ENCODE assay signal across 9 cellular contexts in the genomic region with DNA sequence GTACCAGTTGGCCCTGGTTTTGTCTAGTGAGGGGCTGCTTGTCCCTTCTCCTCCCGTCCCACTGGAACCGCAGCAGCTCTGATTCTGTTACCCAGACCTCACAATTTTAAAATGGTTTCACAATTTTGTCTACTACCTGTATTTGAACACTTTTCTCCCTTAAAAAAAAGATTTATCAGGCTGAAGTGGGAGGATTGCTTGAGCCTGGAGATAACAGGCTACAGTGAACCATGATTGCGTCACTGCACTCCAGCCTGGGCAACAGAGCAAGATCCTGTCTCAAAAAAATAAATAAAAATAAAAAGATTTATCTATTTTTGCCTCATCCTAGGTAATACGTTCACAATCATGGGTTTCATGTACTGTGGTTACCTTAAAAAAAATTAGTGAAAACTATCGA. TPM values are rescaled to one million over a fixed set of nuclear protein-coding genes. Genes with fewer than 3 reads are reported as not detected.
A peak's percentile ranks its signal among the peaks of the same experiment; 100 is the strongest.
DNase-seq lines count a peak whose midpoint lies in the region; ATAC-seq and TF ChIP-seq lines count a peak whose summit lies in the region.
"Had no signal": no experiment of that assay in that cellular context is flagged by ENCODE, and none has a peak within 500 bp of the region (broad histone marks: within the 10 kb centered on the region; RNA-seq: fewer than 3 reads in every experiment).

No MANE protein-coding gene starts in this region.

- TF ChIP-seq POLR2A in right lobe of liver (IDR thresholded peaks at IDR 0.05) (no peak), tibial nerve (IDR thresholded peaks at IDR 0.05) (no peak)

- intact Hi-C loops in activated naive CD4-positive, alpha-beta T cell treated with anti-CD3 and anti-CD28 coated beads for 36 hours (cut with micrococcal nuclease): loop anchor here (10.0 kb wide), 1 partner anchor 457 kb away; a partner anchor contains a TSS
- intact Hi-C loops in ascending aorta (cut with DNase I) (loop anchor here (2.0 kb wide), 1 partner anchor 119 kb away; a partner anchor contains a TSS), right lobe of liver (cut with DNase I) (loop anchor here in 1 of 2 donors (10.0 kb wide), 1 partner anchor 73 kb away; a partner anchor contains a TSS)

- TF ChIP-seq EP300 in tibial nerve (IDR thresholded peaks at IDR 0.05): no peak

- peak overlapping the region; percentile 94 for H3K4me3 Mint-ChIP-seq in activated naive CD4-positive, alpha-beta T cell treated with anti-CD3 and anti-CD28 coated beads for 36 hours

- no peaks in the 10 kb centered on the region for H3K9me3 Mint-ChIP-seq in activated naive CD4-positive, alpha-beta T cell treated with anti-CD3 and anti-CD28 coated beads for 36 hours

- H3K27me3 ChIP-seq in ascending aorta (no peaks in the 10 kb centered on the region), right lobe of liver (no peaks in the 10 kb centered on the region), tibial nerve (no peaks in the 10 kb centered on the region)

- peak overlapping the region; percentile 95 for H3K27ac Mint-ChIP-seq in activated naive CD4-positive, alpha-beta T cell treated with anti-CD3 and anti-CD28 coated beads for 36 hours

- peak overlapping the region; percentile 71 to 95 for H3K4me3 ChIP-seq in ascending aorta
- peak overlapping the region; percentile 69 to 83 (median 80) for H3K4me3 ChIP-seq in right lobe of liver
- H3K4me3 ChIP-seq in tibial nerve: peak overlapping the region in 3 of 4 donors; percentile 46 to 96 (median 91)

- H3K9me3 ChIP-seq in ascending aorta: no peaks in the 10 kb centered on the region
- H3K9me3 ChIP-seq in right lobe of liver: no peaks in the 10 kb centered on the region
- H3K9me3 ChIP-seq in tibial nerve: no peaks in the 10 kb centered on the region

- peaks cover 7 to 9% of the 10 kb centered on the region in 2 donors for H3K36me3 ChIP-seq in ascending aorta
- no peaks in the 10 kb centered on the region for H3K36me3 ChIP-seq in right lobe of liver
- H3K36me3 ChIP-seq in tibial nerve: peaks cover 0 to 39% (median 0%) of the 10 kb centered on the region in 3 donors

- DNase-seq in activated naive CD4-positive, alpha-beta T cell treated with anti-CD3 and anti-CD28 coated beads for 36 hours: no peak
- DNase-seq in activated naive CD4-positive, alpha-beta T cell treated with anti-CD3 and anti-CD28 coated beads, Interleukin-2, amount 50 U/mL, for 16 hours: no peak
- DNase-seq in ascending aorta (ENCODE audit: low spot score in 2 of 2) (no peak), right lobe of liver (no peak), tibial nerve (ENCODE audit: low spot score in 2 of 2) (no peak), kidney glomerular epithelial cell (lab: John Stamatoyannopoulos, UW) (no peak)
- no peak for DNase-seq in stimulated activated CD4-positive, alpha-beta T cell treated with anti-CD3 and anti-CD28 coated beads, Interleukin-4, amount 100 ng/mL, for 1 hour

- CTCF ChIA-PET in activated naive CD4-positive, alpha-beta T cell treated with anti-CD3 and anti-CD28 coated beads for 36 hours (lab: Charles Lee): interaction anchor here (1.5 to 1.6 kb wide), 2 partner anchors 15 to 71 kb away, joined by 3 to 4 read pairs; a partner anchor contains a TSS

- WGBS in right lobe of liver (ENCODE audit: insufficient coverage, low coverage, low lambda C conversion rate, missing lambda C conversion rate): 34% methylated on average over 5 of the region's 5 CpGs
- 60 to 63% methylated on average over 5 of the region's 5 CpGs for WGBS in tibial nerve, 2 donors

- H3K36me3 Mint-ChIP-seq in activated naive CD4-positive, alpha-beta T cell treated with anti-CD3 and anti-CD28 coated beads for 36 hours (ENCODE audit: low read depth): peaks cover 9% of the 10 kb centered on the region

- H3K27ac ChIP-seq in ascending aorta: peak overlapping the region; percentile 87 to 88
- H3K27ac ChIP-seq in right lobe of liver: peak overlapping the region; percentile 78 to 86 (median 84)
- H3K27ac ChIP-seq in tibial nerve: peak overlapping the region; percentile 72 to 93 (median 84)

- ATAC-seq in right lobe of liver (no peak), GM18873 (IDR thresholded peaks at IDR 0.05; ENCODE audit: low FRiP score, unreplicated experiment) (no peak)

- H3K4me1 ChIP-seq in ascending aorta (peaks cover 22 to 36% of the 10 kb centered on the region in 2 donors), right lobe of liver (peaks cover 0 to 26% (median 10%) of the 10 kb centered on the region in 4 donors), tibial nerve (peaks cover 0 to 46% (median 23%) of the 10 kb centered on the region in 4 donors)

- H3K27me3 Mint-ChIP-seq in activated naive CD4-positive, alpha-beta T cell treated with anti-CD3 and anti-CD28 coated beads for 36 hours (ENCODE audit: low read depth): no peaks in the 10 kb centered on the region

- H3K4me1 Mint-ChIP-seq in activated naive CD4-positive, alpha-beta T cell treated with anti-CD3 and anti-CD28 coated beads for 36 hours (ENCODE audit: low read depth): peaks cover 21% of the 10 kb centered on the region

- TF ChIP-seq CTCF in ascending aorta (IDR thresholded peaks at IDR 0.05): no peak
- no peak for TF ChIP-seq CTCF in right lobe of liver (IDR thresholded peaks at IDR 0.05)
- no peak for TF ChIP-seq CTCF in tibial nerve (IDR thresholded peaks at IDR 0.05)

RNA-seq across cellular contexts. Expression of a gene that starts 1.4 kb away (rescaled TPM):
- total RNA-seq in activated naive CD4-positive, alpha-beta T cell treated with anti-CD3 and anti-CD28 coated beads for 36 hours: 10 to 100 TPM; 11.4 TPM
- total RNA-seq in ascending aorta (45.7 TPM), right lobe of liver (10 to 100 TPM; 12.8 to 21.5 (median 15.5) TPM), tibial nerve (10 to 100 TPM; 16.4 to 33.3 (median 27.2) TPM)

RNA-seq across cellular contexts. Expression of a gene that starts 15.1 kb away (rescaled TPM):
- 1 to 10 TPM; 4.5 to 4.8 TPM for total RNA-seq in activated naive CD4-positive, alpha-beta T cell treated with anti-CD3 and anti-CD28 coated beads for 36 hours
- total RNA-seq in ascending aorta: 1.6 TPM
- 1 to 10 TPM; 2.5 to 5.2 (median 3.9) TPM for total RNA-seq in right lobe of liver
- total RNA-seq in tibial nerve: 1 to 10 TPM; 3.6 to 9.0 (median 5.5) TPM

RNA-seq across cellular contexts. Expression of a gene that starts 23.2 kb away (rescaled TPM):
- under 1 TPM in 1 of 2 experiments, not detected in 1; 0.20 TPM for total RNA-seq in activated naive CD4-positive, alpha-beta T cell treated with anti-CD3 and anti-CD28 coated beads for 36 hours
- total RNA-seq in ascending aorta (not detected), right lobe of liver (10 to 100 TPM; 18.2 to 36.1 (median 25.3) TPM), tibial nerve (not detected)

RNA-seq across cellular contexts. Expression of a gene that starts 24.4 kb away (rescaled TPM):
- 10 to 100 TPM; 96.9 to 97.4 TPM for total RNA-seq in activated naive CD4-positive, alpha-beta T cell treated with anti-CD3 and anti-CD28 coated beads for 36 hours
- total RNA-seq in ascending aorta (103 TPM), right lobe of liver (10 to 100 TPM; 31.1 to 50.1 (median 42.0) TPM), tibial nerve (10 to 100 TPM; 31.0 to 89.0 (median 57.4) TPM)

RNA-seq across cellular contexts. Expression of a gene that starts 27.3 kb away (rescaled TPM):
- not detected for total RNA-seq in activated naive CD4-positive, alpha-beta T cell treated with anti-CD3 and anti-CD28 coated beads for 36 hours
- total RNA-seq in ascending aorta: not detected
- total RNA-seq in right lobe of liver: not detected
- not detected for total RNA-seq in tibial nerve
- total RNA-seq: HT1080 had no signal

Comparison
In these comparisons a context has a peak if more than half of its experiments do, and no peak if none do; other contexts are left out.
1. RNA of a gene that starts 23.2 kb away (total RNA-seq): 18.2 to 36.1 TPM in right lobe of liver; 0.20 TPM in activated naive CD4-positive, alpha-beta T cell treated with anti-CD3 and anti-CD28 coated beads for 36 hours, not detected in ascending aorta (single experiment) and not detected in tibial nerve; every median in the first group is over 10 times any median in the second.
2. Peak in every context shown above with its lines, with median percentiles within 50 percentile points of each other: H3K27ac ChIP-seq and H3K4me3 ChIP-seq.